In genomic region chr4:109560687-109561452, GRCh38 we compare ENCODE assay signal across 8 cellular contexts. TPM values are rescaled to one million over a fixed set of nuclear protein-coding genes. Genes with fewer than 3 reads are reported as not detected.
DNase-seq lines count a peak whose midpoint lies in the region; ATAC-seq and TF ChIP-seq lines count a peak whose summit lies in the region.

No MANE protein-coding gene starts in this region.

- no peaks in the 10 kb centered on the region for H3K9me3 ChIP-seq in CD8-positive, alpha-beta memory T cell (ENCODE audit: low read length)
- H3K9me3 ChIP-seq in SK-N-SH (no peaks in the 10 kb centered on the region), uterus (no peaks in the 10 kb centered on the region)

- no peaks in the 10 kb centered on the region for H3K36me3 ChIP-seq in CD8-positive, alpha-beta memory T cell (ENCODE audit: insufficient read depth, low read length)
- H3K36me3 ChIP-seq in SK-N-SH (replicated peaks in 1 of 2; ENCODE audit: control insufficient read depth in 1 of 2, insufficient read depth in 2 of 2, low read length in 1 of 2) = no peaks in the 10 kb centered on the region
- H3K36me3 ChIP-seq in uterus = no peaks in the 10 kb centered on the region

- 0 out of 2 replicates have a peak, but pooled peaks have one; percentile 6 for TF ChIP-seq RAD21 in SK-N-SH (IDR thresholded peaks at IDR 0.05; ENCODE audit: low read length)

- peaks cover 14% of the 10 kb centered on the region for H3F3A ChIP-seq in SK-N-SH (replicated peaks; ENCODE audit: insufficient read depth)

- peaks cover 0 to 44% (median 13%) of the 10 kb centered on the region in 3 donors for H3K36me3 Mint-ChIP-seq in CD8-positive, alpha-beta memory T cell
- peaks cover 13% of the 10 kb centered on the region for H3K36me3 Mint-ChIP-seq in activated naive CD8-positive, alpha-beta T cell
- peaks cover 5% of the 10 kb centered on the region for H3K36me3 Mint-ChIP-seq in progenitor cell of endocrine pancreas (ENCODE audit: insufficient read depth)

- H3K27ac ChIP-seq in CD8-positive, alpha-beta memory T cell (ENCODE audit: low read depth, low read length) = peak overlapping the region; percentile 92
- H3K27ac ChIP-seq in SK-N-SH (ENCODE audit: low read depth in 2 of 2, low read length in 1 of 2) (peak overlapping the region; percentile 39 to 66), uterus (peak overlapping the region; percentile 93 to 95)

- H4K20me1 ChIP-seq in SK-N-SH (ENCODE audit: insufficient read depth) = no peaks in the 10 kb centered on the region

- TF ChIP-seq CTCF in SK-N-SH (IDR thresholded peaks at IDR 0.05) = no peak
- TF ChIP-seq CTCF in progenitor cell of endocrine pancreas (IDR thresholded peaks at IDR 0.05; ENCODE audit: unreplicated experiment) = no peak
- TF ChIP-seq CTCF in uterus (IDR thresholded peaks at IDR 0.05) = no peak

- no peak for TF ChIP-seq POLR2A in uterus (IDR thresholded peaks at IDR 0.05)

- TF ChIP-seq EP300 in SK-N-SH (IDR thresholded peaks at IDR 0.05; ENCODE audit: borderline replicate concordance in 1 of 2, low read depth in 1 of 2, low read length in 1 of 2) = no peak

- peaks cover 0 to 3% of the 10 kb centered on the region in 2 donors for H3K27me3 Mint-ChIP-seq in CD8-positive, alpha-beta memory T cell
- no peaks in the 10 kb centered on the region for H3K27me3 Mint-ChIP-seq in activated naive CD8-positive, alpha-beta T cell
- H3K27me3 Mint-ChIP-seq in progenitor cell of endocrine pancreas = peaks cover 47% of the 10 kb centered on the region

- intact Hi-C loops in left cardiac atrium (cut with DNase I) = loop anchor here in 1 of 2 donors (10.0 kb wide), 2 partner anchors 94 to 126 kb away; partner anchors contain the start of gene SEC24B
- intact Hi-C loops in uterus (cut with DNase I; ENCODE audit: low total_unique reads) = no loop called here

- peaks cover 56% of the 10 kb centered on the region for H3K4me1 ChIP-seq in CD8-positive, alpha-beta memory T cell (ENCODE audit: insufficient read depth, low read length)
- H3K4me1 ChIP-seq in SK-N-SH (ENCODE audit: control insufficient read depth in 1 of 2, insufficient read depth in 2 of 2, low read depth in 1 of 2, low read length in 1 of 2) = peaks cover 7% of the 10 kb centered on the region in 2 experiments; a peak in 2 of 4 replicates
- H3K4me1 ChIP-seq in uterus = peaks cover 0 to 3% of the 10 kb centered on the region in 2 donors

- H3K4me1 Mint-ChIP-seq in CD8-positive, alpha-beta memory T cell = peaks cover 59 to 75% (median 66%) of the 10 kb centered on the region in 3 donors
- H3K4me1 Mint-ChIP-seq in activated naive CD8-positive, alpha-beta T cell (ENCODE audit: low read depth) = peaks cover 60% of the 10 kb centered on the region
- H3K4me1 Mint-ChIP-seq in progenitor cell of endocrine pancreas (ENCODE audit: low read depth) = peaks cover 3% of the 10 kb centered on the region

- no peaks in the 10 kb centered on the region for H3K9me3 Mint-ChIP-seq in CD8-positive, alpha-beta memory T cell
- no peaks in the 10 kb centered on the region for H3K9me3 Mint-ChIP-seq in activated naive CD8-positive, alpha-beta T cell (ENCODE audit: low read depth)
- H3K9me3 Mint-ChIP-seq in progenitor cell of endocrine pancreas (ENCODE audit: low read depth) = no peaks in the 10 kb centered on the region

- no peaks in the 10 kb centered on the region for H3K27me3 ChIP-seq in CD8-positive, alpha-beta memory T cell (ENCODE audit: insufficient read depth, low read length, poor library complexity, severe bottlenecking)
- H3K27me3 ChIP-seq in SK-N-SH (ENCODE audit: insufficient read depth) (no peaks in the 10 kb centered on the region), uterus (no peaks in the 10 kb centered on the region)

- CTCF ChIA-PET in CD8-positive, alpha-beta memory T cell (lab: Charles Lee) = interaction anchor here (0.6 to 2.1 kb wide), 9 partner anchors 30 to 261 kb away, joined by 3 to 8 read pairs (median 4); partner anchors contain the start of gene SEC24B
- CTCF ChIA-PET in SK-N-SH (lab: Yijun Ruan, JAX) = no interaction called here

- 2% methylated on average over 25 of the region's 29 CpGs for WGBS in SK-N-SH (ENCODE audit: low lambda C conversion rate)

- peak overlapping the region; percentile 78 for H3K9ac ChIP-seq in SK-N-SH

- H3K4me3 Mint-ChIP-seq in CD8-positive, alpha-beta memory T cell = peak overlapping the region; percentile 92 to 98 (median 96)
- peak overlapping the region; percentile 93 for H3K4me3 Mint-ChIP-seq in activated naive CD8-positive, alpha-beta T cell
- H3K4me3 Mint-ChIP-seq in progenitor cell of endocrine pancreas (ENCODE audit: low read depth) = peak overlapping the region; percentile 75

- peak overlapping the region; percentile 91 to 99 (median 96) for H3K27ac Mint-ChIP-seq in CD8-positive, alpha-beta memory T cell
- peak overlapping the region; percentile 95 for H3K27ac Mint-ChIP-seq in activated naive CD8-positive, alpha-beta T cell
- H3K27ac Mint-ChIP-seq in progenitor cell of endocrine pancreas = peak overlapping the region; percentile 76

- H3K9me2 ChIP-seq in SK-N-SH = no peaks in the 10 kb centered on the region

- POLR2A ChIA-PET in CD8-positive, alpha-beta memory T cell (lab: Charles Lee) = interaction anchor here (0.7 to 3.8 kb wide), 10 partner anchors 11 to 254 kb away, joined by 3 to 49 read pairs (median 6); partner anchors contain the start of genes CASP6, GAR1, PLA2G12A and SEC24B
- POLR2A ChIA-PET in SK-N-SH (lab: Yijun Ruan, JAX) = no interaction called here

- ATAC-seq in GM19463 (IDR thresholded peaks at IDR 0.05; ENCODE audit: unreplicated experiment) = peak; percentile 50
- peak; percentile 65 for ATAC-seq in HG03571 (IDR thresholded peaks at IDR 0.05; ENCODE audit: unreplicated experiment)
- peak; percentile 57 to 86 for ATAC-seq in left cardiac atrium

- peak overlapping the region; percentile 80 for H2AFZ ChIP-seq in SK-N-SH (ENCODE audit: low read depth)

- H3K79me2 ChIP-seq in SK-N-SH (ENCODE audit: insufficient read depth) = peaks cover 35% of the 10 kb centered on the region

- H3K4me2 ChIP-seq in SK-N-SH = peak overlapping the region; percentile 93

- peak overlapping the region; percentile 88 for H3K4me3 ChIP-seq in CD8-positive, alpha-beta memory T cell (ENCODE audit: low read length)
- H3K4me3 ChIP-seq in SK-N-SH (ENCODE audit: low read depth in 2 of 2, low read length in 1 of 2) (peak overlapping the region; percentile 84 to 90), uterus (peak overlapping the region; percentile 57 to 66)

- peak; percentile 37 to 80 (median 77) for DNase-seq in CD8-positive, alpha-beta memory T cell
- DNase-seq in SK-N-SH (peak; percentile 53), left cardiac atrium (peak; percentile 61), progenitor cell of endocrine pancreas (ENCODE audit: low spot score, unreplicated experiment) (no peak), uterus (peak; percentile 41 to 64)

TF ChIP-seq in SK-N-SH, 30 proteins besides CTCF, POLR2A, EP300 and RAD21 (continues in another document):
- no peak for TF ChIP-seq ELF1 (IDR thresholded peaks at IDR 0.05)
- TF ChIP-seq FOXM1 (IDR thresholded peaks at IDR 0.05; ENCODE audit: low read depth) = no peak
- TF ChIP-seq EZH2phosphoT487 (IDR thresholded peaks at IDR 0.05; ENCODE audit: borderline replicate concordance, low read depth) = no peak
- no peak for TF ChIP-seq MAX (IDR thresholded peaks at IDR 0.05; ENCODE audit: low read depth)
- no peak for TF ChIP-seq NFIC (IDR thresholded peaks at IDR 0.05; ENCODE audit: borderline replicate concordance)
- no peak for TF ChIP-seq TCF12 (IDR thresholded peaks at IDR 0.05)
- no peak for TF ChIP-seq GABPA (IDR thresholded peaks at IDR 0.05; ENCODE audit: low read depth)
- no peak for TF ChIP-seq PBX3 (IDR thresholded peaks at IDR 0.05)
- TF ChIP-seq JUND (IDR thresholded peaks at IDR 0.05) = peak; percentile 12; the same call in 1 of the 2 replicates
- TF ChIP-seq ZBTB33 (IDR thresholded peaks at IDR 0.05; ENCODE audit: borderline replicate concordance, low read depth) = no peak
- TF ChIP-seq TAF1 (IDR thresholded peaks at IDR 0.05; ENCODE audit: borderline replicate concordance, low read depth, low read length) = 0 out of 2 replicates have a peak, but pooled peaks have one; percentile 7

RNA-seq across cellular contexts. Expression of gene MCUB, which starts 0.8 kb away (rescaled TPM):
- 10 to 100 TPM; 68.7 to 71.6 TPM for total RNA-seq in CD8-positive, alpha-beta memory T cell
- polyA plus RNA-seq in CD8-positive, alpha-beta memory T cell = 159 TPM
- polyA plus RNA-seq in SK-N-SH (2012; rRNA removed) = 31.5 and 39.3 TPM in 2 replicates
- 19.2 and 32.1 TPM in 2 replicates for polyA plus RNA-seq in SK-N-SH (2012; cell fraction: cytosol; rRNA removed)
- polyA plus RNA-seq in SK-N-SH (2012; cell fraction: nucleus; rRNA removed) = 31.4 and 37.1 TPM in 2 replicates
- total RNA-seq in left cardiac atrium (10 to 100 TPM; 25.9 to 27.7 TPM), progenitor cell of endocrine pancreas (3.9 and 4.0 TPM in 2 replicates), uterus (10 to 100 TPM in 3 of 4 donors, 1 to 10 TPM in 1; 3.3 to 34.8 (median 21.4) TPM)
